ENCODE assay signal across 1 cellular context in the genomic region with DNA sequence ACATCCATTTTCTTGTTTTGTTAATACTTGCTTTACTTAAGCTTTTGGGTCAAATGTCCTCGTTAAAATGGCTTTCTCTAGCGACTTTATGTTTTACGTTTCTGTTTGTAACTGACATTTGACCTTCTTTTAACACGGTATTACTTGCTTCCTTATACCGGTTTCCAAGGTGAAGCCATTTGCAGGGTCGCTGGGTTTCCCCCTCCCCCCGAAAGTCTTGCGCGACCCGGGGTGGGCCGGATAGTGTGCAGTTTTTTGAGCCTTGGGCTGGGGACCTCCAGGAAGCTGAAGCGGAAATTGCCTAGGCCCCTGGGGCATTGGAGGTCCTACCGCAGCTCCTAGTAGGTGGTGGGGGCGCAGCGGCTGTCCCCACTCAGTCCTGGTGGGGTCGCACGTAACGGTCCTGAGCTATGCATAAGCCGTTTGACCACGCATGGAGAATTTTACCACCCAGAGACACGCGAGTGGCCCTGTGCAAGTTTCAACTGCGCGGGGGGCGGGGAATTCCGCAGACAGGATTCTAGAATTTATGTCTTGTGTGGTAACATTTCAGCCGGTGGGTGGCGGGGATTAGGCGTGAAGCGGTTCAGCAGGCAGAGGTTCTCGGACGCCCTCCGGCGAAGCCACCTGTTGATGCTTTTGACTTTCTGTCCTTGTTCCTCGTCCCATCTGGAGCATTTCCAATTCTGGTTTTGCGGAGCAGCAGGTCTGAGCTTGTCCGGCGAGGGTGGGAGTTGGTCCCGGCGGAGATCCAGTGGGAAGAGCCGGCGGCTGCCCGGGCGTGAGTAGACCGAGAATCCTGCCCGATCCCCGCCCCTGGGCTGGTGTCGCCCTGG.
TF ChIP-seq lines count a peak whose summit lies in the region.

No MANE protein-coding gene starts in this region.

TF ChIP-seq in HEK293, 187 proteins besides CTCF, POLR2A, EP300 and RAD21 (continued from another document):
- TF ChIP-seq, protein P1, sequence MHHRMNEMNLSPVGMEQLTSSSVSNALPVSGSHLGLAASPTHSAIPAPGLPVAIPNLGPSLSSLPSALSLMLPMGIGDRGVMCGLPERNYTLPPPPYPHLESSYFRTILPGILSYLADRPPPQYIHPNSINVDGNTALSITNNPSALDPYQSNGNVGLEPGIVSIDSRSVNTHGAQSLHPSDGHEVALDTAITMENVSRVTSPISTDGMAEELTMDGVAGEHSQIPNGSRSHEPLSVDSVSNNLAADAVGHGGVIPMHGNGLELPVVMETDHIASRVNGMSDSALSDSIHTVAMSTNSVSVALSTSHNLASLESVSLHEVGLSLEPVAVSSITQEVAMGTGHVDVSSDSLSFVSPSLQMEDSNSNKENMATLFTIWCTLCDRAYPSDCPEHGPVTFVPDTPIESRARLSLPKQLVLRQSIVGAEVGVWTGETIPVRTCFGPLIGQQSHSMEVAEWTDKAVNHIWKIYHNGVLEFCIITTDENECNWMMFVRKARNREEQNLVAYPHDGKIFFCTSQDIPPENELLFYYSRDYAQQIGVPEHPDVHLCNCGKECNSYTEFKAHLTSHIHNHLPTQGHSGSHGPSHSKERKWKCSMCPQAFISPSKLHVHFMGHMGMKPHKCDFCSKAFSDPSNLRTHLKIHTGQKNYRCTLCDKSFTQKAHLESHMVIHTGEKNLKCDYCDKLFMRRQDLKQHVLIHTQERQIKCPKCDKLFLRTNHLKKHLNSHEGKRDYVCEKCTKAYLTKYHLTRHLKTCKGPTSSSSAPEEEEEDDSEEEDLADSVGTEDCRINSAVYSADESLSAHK (tag by site-specific recombination; IDR thresholded peaks at IDR 0.05): peak; percentile 36
- TF ChIP-seq REPIN1 (tag by site-specific recombination; IDR thresholded peaks at IDR 0.05; ENCODE audit: low read depth) (no peak), SP2 (tag by site-specific recombination; IDR thresholded peaks at IDR 0.05) (peak; percentile 38), ZNF701 (tag by site-specific recombination; IDR thresholded peaks at IDR 0.05) (no peak), ZFHX2 (tag by site-specific recombination; conservative IDR thresholded peaks at IDR 0.05) (peak; percentile 83), WT1 (tag by site-specific recombination; IDR thresholded peaks at IDR 0.05) (no peak), ZNF785 (tag by site-specific recombination; IDR thresholded peaks at IDR 0.05) (0 out of 2 replicates have a peak, but pooled peaks have one; percentile 39)
- TF ChIP-seq, protein P2, sequence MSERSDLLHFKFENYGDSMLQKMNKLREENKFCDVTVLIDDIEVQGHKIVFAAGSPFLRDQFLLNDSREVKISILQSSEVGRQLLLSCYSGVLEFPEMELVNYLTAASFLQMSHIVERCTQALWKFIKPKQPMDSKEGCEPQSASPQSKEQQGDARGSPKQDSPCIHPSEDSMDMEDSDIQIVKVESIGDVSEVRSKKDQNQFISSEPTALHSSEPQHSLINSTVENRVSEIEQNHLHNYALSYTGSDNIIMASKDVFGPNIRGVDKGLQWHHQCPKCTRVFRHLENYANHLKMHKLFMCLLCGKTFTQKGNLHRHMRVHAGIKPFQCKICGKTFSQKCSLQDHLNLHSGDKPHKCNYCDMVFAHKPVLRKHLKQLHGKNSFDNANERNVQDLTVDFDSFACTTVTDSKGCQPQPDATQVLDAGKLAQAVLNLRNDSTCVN (tag by site-specific recombination; optimal IDR thresholded peaks at IDR 0.05): peak; percentile 22
- TF ChIP-seq, protein P3, sequence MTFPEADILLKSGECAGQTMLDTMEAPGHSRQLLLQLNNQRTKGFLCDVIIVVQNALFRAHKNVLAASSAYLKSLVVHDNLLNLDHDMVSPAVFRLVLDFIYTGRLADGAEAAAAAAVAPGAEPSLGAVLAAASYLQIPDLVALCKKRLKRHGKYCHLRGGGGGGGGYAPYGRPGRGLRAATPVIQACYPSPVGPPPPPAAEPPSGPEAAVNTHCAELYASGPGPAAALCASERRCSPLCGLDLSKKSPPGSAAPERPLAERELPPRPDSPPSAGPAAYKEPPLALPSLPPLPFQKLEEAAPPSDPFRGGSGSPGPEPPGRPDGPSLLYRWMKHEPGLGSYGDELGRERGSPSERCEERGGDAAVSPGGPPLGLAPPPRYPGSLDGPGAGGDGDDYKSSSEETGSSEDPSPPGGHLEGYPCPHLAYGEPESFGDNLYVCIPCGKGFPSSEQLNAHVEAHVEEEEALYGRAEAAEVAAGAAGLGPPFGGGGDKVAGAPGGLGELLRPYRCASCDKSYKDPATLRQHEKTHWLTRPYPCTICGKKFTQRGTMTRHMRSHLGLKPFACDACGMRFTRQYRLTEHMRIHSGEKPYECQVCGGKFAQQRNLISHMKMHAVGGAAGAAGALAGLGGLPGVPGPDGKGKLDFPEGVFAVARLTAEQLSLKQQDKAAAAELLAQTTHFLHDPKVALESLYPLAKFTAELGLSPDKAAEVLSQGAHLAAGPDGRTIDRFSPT (tag by site-specific recombination; IDR thresholded peaks at IDR 0.05): peak; percentile 68; the same call in 1 of the 2 replicates
- TF ChIP-seq, protein P4, sequence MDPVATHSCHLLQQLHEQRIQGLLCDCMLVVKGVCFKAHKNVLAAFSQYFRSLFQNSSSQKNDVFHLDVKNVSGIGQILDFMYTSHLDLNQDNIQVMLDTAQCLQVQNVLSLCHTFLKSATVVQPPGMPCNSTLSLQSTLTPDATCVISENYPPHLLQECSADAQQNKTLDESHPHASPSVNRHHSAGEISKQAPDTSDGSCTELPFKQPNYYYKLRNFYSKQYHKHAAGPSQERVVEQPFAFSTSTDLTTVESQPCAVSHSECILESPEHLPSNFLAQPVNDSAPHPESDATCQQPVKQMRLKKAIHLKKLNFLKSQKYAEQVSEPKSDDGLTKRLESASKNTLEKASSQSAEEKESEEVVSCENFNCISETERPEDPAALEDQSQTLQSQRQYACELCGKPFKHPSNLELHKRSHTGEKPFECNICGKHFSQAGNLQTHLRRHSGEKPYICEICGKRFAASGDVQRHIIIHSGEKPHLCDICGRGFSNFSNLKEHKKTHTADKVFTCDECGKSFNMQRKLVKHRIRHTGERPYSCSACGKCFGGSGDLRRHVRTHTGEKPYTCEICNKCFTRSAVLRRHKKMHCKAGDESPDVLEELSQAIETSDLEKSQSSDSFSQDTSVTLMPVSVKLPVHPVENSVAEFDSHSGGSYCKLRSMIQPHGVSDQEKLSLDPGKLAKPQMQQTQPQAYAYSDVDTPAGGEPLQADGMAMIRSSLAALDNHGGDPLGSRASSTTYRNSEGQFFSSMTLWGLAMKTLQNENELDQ (tag by site-specific recombination; IDR thresholded peaks at IDR 0.05; ENCODE audit: low read depth): no peak
TF ChIP-seq in HEK293: peak in this region for 52.
